15 cellular contexts compared by ENCODE assay signal in genomic region chr17:57975044-57975443, GRCh38. TPM values are rescaled to one million over a fixed set of nuclear protein-coding genes. Genes with fewer than 3 reads are reported as not detected.
DNase-seq lines count a peak whose midpoint lies in the region; ATAC-seq and TF ChIP-seq lines count a peak whose summit lies in the region.
"Had no signal": no experiment of that assay in that cellular context is flagged by ENCODE, and none has a peak within 500 bp of the region (broad histone marks: within the 10 kb centered on the region; RNA-seq: fewer than 3 reads in every experiment).

No MANE protein-coding gene starts in this region.

- peaks cover 37% of the 10 kb centered on the region for H3K36me3 Mint-ChIP-seq in activated naive CD8-positive, alpha-beta T cell treated with anti-CD3 and anti-CD28 coated beads, Interleukin-2, amount 50 U/mL, for 24 hours (ENCODE audit: low read depth)

- in situ Hi-C loops in SK-MEL-5 (cut with HindIII; ENCODE audit: low pct_unique_long_range_greater_than_20kb, low sequenced_read_pairs) = loop anchor here (10.0 kb wide), 1 partner anchor 120 kb away; the partner anchor contains the start of gene MRPS23

- H3K4me1 ChIP-seq in fibroblast of lung (ENCODE audit: control insufficient read depth, extremely low read depth, insufficient read depth, low read length) (peaks cover 9% of the 10 kb centered on the region), liver (ENCODE audit: control insufficient read depth in 4 of 4, insufficient read depth in 4 of 4, low read length in 3 of 4) (peaks cover 4 to 29% (median 21%) of the 10 kb centered on the region in 4 donors), thymus (ENCODE audit: control insufficient read depth, insufficient read depth, low read length) (no peaks in the 10 kb centered on the region)

- H3K27ac ChIP-seq in fibroblast of lung (ENCODE audit: insufficient read depth, low read length) (peak overlapping the region; percentile 29), liver (ENCODE audit: low read depth in 1 of 2, low read length in 2 of 2) (no peak overlapping the region), thymus (ENCODE audit: low read depth) (peak overlapping the region; percentile 5)

- H3K27ac Mint-ChIP-seq in activated naive CD8-positive, alpha-beta T cell treated with anti-CD3 and anti-CD28 coated beads, Interleukin-2, amount 50 U/mL, for 24 hours = no peak overlapping the region

- TF ChIP-seq RAD21 in liver (IDR thresholded peaks at IDR 0.05) = peak; percentile 37 to 41

- H2AFZ ChIP-seq in fibroblast of lung (ENCODE audit: low read length) = no peak overlapping the region

- TF ChIP-seq CTCF in fibroblast of lung (conservative IDR thresholded peaks at IDR 0.05 in 1 of 2, IDR thresholded peaks at IDR 0.05 in 1 of 2; ENCODE audit: low read depth in 1 of 2, low read length in 2 of 2) = no peak
- no peak for TF ChIP-seq CTCF in liver (IDR thresholded peaks at IDR 0.05; ENCODE audit: low read depth, low read length, missing input control)

- H3K36me3 ChIP-seq in fibroblast of lung (ENCODE audit: control insufficient read depth, insufficient read depth, low read length) = peaks cover 11% of the 10 kb centered on the region
- H3K36me3 ChIP-seq in liver (ENCODE audit: control insufficient read depth in 4 of 4, insufficient read depth in 3 of 4, low read depth in 1 of 4, low read length in 3 of 4) = peaks cover 7 to 46% (median 28%) of the 10 kb centered on the region in 4 donors
- peaks cover 53% of the 10 kb centered on the region for H3K36me3 ChIP-seq in thymus (ENCODE audit: control insufficient read depth, insufficient read depth)

- H4K20me1 ChIP-seq in fibroblast of lung (ENCODE audit: control insufficient read depth, extremely low read depth, insufficient read depth, low read length) = no peaks in the 10 kb centered on the region

- WGBS in liver = 24% methylated on average over 1 of the region's 1 CpG
- 97% methylated on average over 1 of the region's 1 CpG for WGBS in thymus

- peaks cover 2% of the 10 kb centered on the region for H3K79me2 ChIP-seq in fibroblast of lung (ENCODE audit: control insufficient read depth, insufficient read depth, low read length)

- DNase-seq in SK-MEL-5 (ENCODE audit: low read depth, low spot score) (peak; percentile 48), fibroblast of lung (ENCODE audit: low read depth in 2 of 2) (peak; percentile 18 to 62), SW480 (ENCODE audit: low spot score) (no peak)
- DNase-seq in activated naive CD8-positive, alpha-beta T cell treated with anti-CD3 and anti-CD28 coated beads, Interleukin-2, amount 50 U/mL, for 24 hours = no peak
- DNase-seq in activated T-cell treated with anti-CD3 and anti-CD28 coated beads, Interleukin-2, amount 50 U/mL, for 48 hours = no peak
- DNase-seq: activated CD8-positive, alpha-beta memory T cell treated with anti-CD3 and anti-CD28 coated beads for 24 hours; activated naive CD4-positive, alpha-beta T cell treated with Interleukin-2 at 50 U/mL for 16 hours; Karpas-422; NCI-H526 treated with DMSO at 0.1 percent for 48 hours; RPMI8226; stimulated activated naive CD4-positive, alpha-beta T cell had no signal

- ATAC-seq in activated naive CD8-positive, alpha-beta T cell treated with anti-CD3 and anti-CD28 coated beads, Interleukin-2, amount 50 U/mL, for 24 hours = no peak
- ATAC-seq in GM18520 (IDR thresholded peaks at IDR 0.05; ENCODE audit: unreplicated experiment) = no peak

- H3K4me1 Mint-ChIP-seq in activated naive CD8-positive, alpha-beta T cell treated with anti-CD3 and anti-CD28 coated beads, Interleukin-2, amount 50 U/mL, for 24 hours = no peaks in the 10 kb centered on the region
- H3K4me1 Mint-ChIP-seq: CD14-positive monocyte had no signal

- no peak overlapping the region for H3K4me3 Mint-ChIP-seq in activated naive CD8-positive, alpha-beta T cell treated with anti-CD3 and anti-CD28 coated beads, Interleukin-2, amount 50 U/mL, for 24 hours
- H3K4me3 Mint-ChIP-seq: CD14-positive monocyte had no signal

- no peaks in the 10 kb centered on the region for H3K27me3 ChIP-seq in fibroblast of lung (ENCODE audit: control insufficient read depth, insufficient read depth, low read length)
- H3K27me3 ChIP-seq in liver (ENCODE audit: control insufficient read depth in 4 of 4, insufficient read depth in 4 of 4, low read length in 3 of 4) = no peaks in the 10 kb centered on the region
- H3K27me3 ChIP-seq in thymus (ENCODE audit: control insufficient read depth, insufficient read depth) = no peaks in the 10 kb centered on the region

- H3K9me3 ChIP-seq in fibroblast of lung (ENCODE audit: control insufficient read depth, insufficient read depth, low read depth, low read length) (no peaks in the 10 kb centered on the region), liver (ENCODE audit: control insufficient read depth in 4 of 4, low read length in 3 of 4) (no peaks in the 10 kb centered on the region), thymus (ENCODE audit: control insufficient read depth) (no peaks in the 10 kb centered on the region)

- no peaks in the 10 kb centered on the region for H3K27me3 Mint-ChIP-seq in activated naive CD8-positive, alpha-beta T cell treated with anti-CD3 and anti-CD28 coated beads, Interleukin-2, amount 50 U/mL, for 24 hours

- H3K4me3 ChIP-seq in fibroblast of lung (replicated peaks in 1 of 4; ENCODE audit: control extremely low read depth in 1 of 4, insufficient read depth in 1 of 4, low read depth in 3 of 4, low read length in 4 of 4) (no peak overlapping the region), liver (ENCODE audit: low read depth in 1 of 3, low read length in 3 of 3) (no peak overlapping the region), thymus (ENCODE audit: low read length) (no peak overlapping the region)

- H3K9ac ChIP-seq in fibroblast of lung (ENCODE audit: insufficient read depth, low read length) (no peak overlapping the region), liver (ENCODE audit: low read depth in 1 of 2, low read length in 2 of 2) (no peak overlapping the region)

- peak overlapping the region; percentile 32 for H3K4me2 ChIP-seq in fibroblast of lung (ENCODE audit: extremely low read depth, insufficient read depth, low read length)

- H3K9me3 Mint-ChIP-seq in activated naive CD8-positive, alpha-beta T cell treated with anti-CD3 and anti-CD28 coated beads, Interleukin-2, amount 50 U/mL, for 24 hours = no peaks in the 10 kb centered on the region

TF ChIP-seq in liver, 16 proteins besides CTCF, POLR2A, EP300 and RAD21 (continues in another document):
- TF ChIP-seq GABPA (IDR thresholded peaks at IDR 0.05 in 1 of 2, conservative IDR thresholded peaks at IDR 0.05 in 1 of 2) (no peak), REST (IDR thresholded peaks at IDR 0.05) (peak; percentile 28), JUND (IDR thresholded peaks at IDR 0.05) (peak in 1 of 2 donors; percentile 21), SP1 (IDR thresholded peaks at IDR 0.05) (no peak), FOXA1 (IDR thresholded peaks at IDR 0.05) (peak; percentile 97), YY1 (IDR thresholded peaks at IDR 0.05) (peak; percentile 20)

RNA-seq across cellular contexts. Expression of gene VEZF1, which starts 13.0 kb away (rescaled TPM):
- 49.3 and 49.5 TPM in 2 replicates for total RNA-seq in SK-MEL-5 (2014; rRNA removed; shearing (Covaris generic))
- 49.5 and 69.5 TPM in 2 replicates for polyA plus RNA-seq in SK-MEL-5 (2015; cell fraction: cytosol; rRNA removed)
- polyA plus RNA-seq in SK-MEL-5 (2015; cell fraction: nucleus; rRNA removed) = 74.6 and 76.5 TPM in 2 replicates
- total RNA-seq in fibroblast of lung = 37.0 and 51.2 TPM in 2 replicates
- 43.9 and 44.3 TPM in 2 replicates for polyA plus RNA-seq in fibroblast of lung
- polyA plus RNA-seq in fibroblast of lung (2012) = 38.7 and 41.8 TPM in 2 replicates
- 49.9 and 57.0 TPM in 2 replicates for polyA minus RNA-seq in fibroblast of lung (ENCODE audit: low replicate concordance)
- total RNA-seq in liver = 10 to 100 TPM; 14.6 to 26.2 TPM
- 1 to 10 TPM; 7.9 to 8.2 TPM for polyA plus RNA-seq in liver
- polyA plus RNA-seq in thymus = 31.8 TPM

RNA-seq across cellular contexts. Expression of gene CUEDC1, which starts 19.8 kb away (rescaled TPM):
- total RNA-seq in SK-MEL-5 (2014; rRNA removed; shearing (Covaris generic)) = 10.4 and 14.6 TPM in 2 replicates
- 40.9 and 57.4 TPM in 2 replicates for polyA plus RNA-seq in SK-MEL-5 (2015; cell fraction: cytosol; rRNA removed)
- polyA plus RNA-seq in SK-MEL-5 (2015; cell fraction: nucleus; rRNA removed) = 442 and 572 TPM in 2 replicates
- total RNA-seq in fibroblast of lung = 6.2 and 11.9 TPM in 2 replicates
- 25.6 and 34.9 TPM in 2 replicates for polyA plus RNA-seq in fibroblast of lung
- 26.6 and 35.9 TPM in 2 replicates for polyA plus RNA-seq in fibroblast of lung (2012)
- polyA minus RNA-seq in fibroblast of lung (ENCODE audit: low replicate concordance) = 25.6 and 37.1 TPM in 2 replicates
- 1 to 10 TPM; 2.6 to 3.2 TPM for total RNA-seq in liver
- 1 to 10 TPM; 3.6 to 4.9 TPM for polyA plus RNA-seq in liver
- polyA plus RNA-seq in thymus = 19.3 TPM

RNA-seq across cellular contexts. Expression of gene SRSF1, which starts 32.0 kb away (rescaled TPM):
- total RNA-seq in SK-MEL-5 (2014; rRNA removed; shearing (Covaris generic)) = 275 and 277 TPM in 2 replicates
- polyA plus RNA-seq in SK-MEL-5 (2015; cell fraction: cytosol; rRNA removed) = 148 and 184 TPM in 2 replicates
- polyA plus RNA-seq in SK-MEL-5 (2015; cell fraction: nucleus; rRNA removed) = 633 and 787 TPM in 2 replicates
- total RNA-seq in fibroblast of lung (242 and 307 TPM in 2 replicates), liver (100 to 1,000 TPM; 162 to 201 TPM)
- polyA plus RNA-seq in fibroblast of lung (191 and 218 TPM in 2 replicates), liver (10 to 100 TPM; 52.3 to 65.4 TPM), thymus (104 TPM)
- 194 and 232 TPM in 2 replicates for polyA plus RNA-seq in fibroblast of lung (2012)
- 161 and 172 TPM in 2 replicates for polyA minus RNA-seq in fibroblast of lung (ENCODE audit: low replicate concordance)

Comparison
In these comparisons a context has a peak if more than half of its experiments do, and no peak if none do; other contexts are left out.
1. DNase-seq: peak in SK-MEL-5 (single experiment) and fibroblast of lung (2 of 2); none in activated naive CD8-positive, alpha-beta T cell treated with anti-CD3 and anti-CD28 coated beads, Interleukin-2, amount 50 U/mL, for 24 hours (single experiment), SW480 (single experiment) and activated T-cell treated with anti-CD3 and anti-CD28 coated beads, Interleukin-2, amount 50 U/mL, for 48 hours (0 of 2).
2. H3K27ac ChIP-seq: peak in fibroblast of lung (single experiment) and thymus (single experiment); none in liver (0 of 2).